18 cellular contexts compared by ENCODE assay signal in genomic region chr6:167668019-167668753, GRCh38.
DNase-seq lines count a peak whose midpoint lies in the region; ATAC-seq, FAIRE-seq and TF ChIP-seq lines count a peak whose summit lies in the region.
"Had no signal": no experiment of that assay in that cellular context is flagged by ENCODE, and none has a peak within 500 bp of the region (broad histone marks: within the 10 kb centered on the region; RNA-seq: fewer than 3 reads in every experiment).

No MANE protein-coding gene starts in this region.

- H3K9me3 ChIP-seq in parathyroid adenoma (ENCODE audit: control insufficient read depth, low read length) (no peaks in the 10 kb centered on the region), aorta (ENCODE audit: control insufficient read depth, low read length) (no peaks in the 10 kb centered on the region)
- H3K9me3 ChIP-seq: prostate gland had no signal

- H3K4me3 ChIP-seq in parathyroid adenoma (ENCODE audit: low read depth, low read length), result no peak overlapping the region
- H3K4me3 ChIP-seq in aorta (ENCODE audit: low read length in 2 of 2), result no peak overlapping the region
- H3K4me3 ChIP-seq: prostate gland had no signal

- H3K27ac ChIP-seq in cingulate gyrus (ENCODE audit: low read depth, low read length) (peak overlapping the region; percentile 77), parathyroid adenoma (no peak overlapping the region), aorta (ENCODE audit: low read depth in 1 of 2, low read length in 2 of 2) (no peak overlapping the region)

- H3K27me3 ChIP-seq in parathyroid adenoma (ENCODE audit: control insufficient read depth, insufficient read depth, low read length) (no peaks in the 10 kb centered on the region), aorta (ENCODE audit: control insufficient read depth in 1 of 2, insufficient read depth in 2 of 2, low read length in 1 of 2) (no peaks in the 10 kb centered on the region)

- no peaks in the 10 kb centered on the region for H3K36me3 ChIP-seq in parathyroid adenoma (ENCODE audit: control insufficient read depth, insufficient read depth, low read length)
- H3K36me3 ChIP-seq in aorta (ENCODE audit: control insufficient read depth in 1 of 2, insufficient read depth in 2 of 2, low read length in 1 of 2), result no peaks in the 10 kb centered on the region
- H3K36me3 ChIP-seq: prostate gland had no signal

- no peaks in the 10 kb centered on the region for H3K4me1 ChIP-seq in parathyroid adenoma
- no peaks in the 10 kb centered on the region for H3K4me1 ChIP-seq in aorta (ENCODE audit: control insufficient read depth in 1 of 2, insufficient read depth in 2 of 2, low read length in 2 of 2)

- ATAC-seq in aorta (ENCODE audit: low FRiP score) (peak; percentile 37), GM21526 (IDR thresholded peaks at IDR 0.05; ENCODE audit: low FRiP score, unreplicated experiment) (no peak), HG03457 (IDR thresholded peaks at IDR 0.05; ENCODE audit: unreplicated experiment) (no peak)
- ATAC-seq: activated naive CD4-positive, alpha-beta T cell treated with anti-CD3 and anti-CD28 coated beads, Interleukin-2, amount 50 U/mL, for 72 hours had no signal

- no peaks in the 10 kb centered on the region for H3K79me2 ChIP-seq in parathyroid adenoma

- no peak for TF ChIP-seq CTCF in parathyroid adenoma (IDR thresholded peaks at IDR 0.05)

- peak overlapping the region; percentile 24 for H2AFZ ChIP-seq in parathyroid adenoma

- FAIRE-seq in islet of Langerhans (lab: Jason Lieb, UNC), result peak; percentile 47
- FAIRE-seq: endothelial cell of umbilical vein had no signal

- 90 to 94% methylated on average over 26 of the region's 26 CpGs for WGBS in aorta, 2 donors

- DNase-seq in aorta (peak; percentile 25 to 52), NCI-H187 (lab: John Stamatoyannopoulos, UW) (no peak)
- DNase-seq: activated CD4-positive, alpha-beta T cell treated with anti-CD3 and anti-CD28 coated beads for 48 hours; activated T-cell treated with anti-CD3 and anti-CD28 coated beads for 4 hours; DMS53; foreskin melanocyte; Kasumi-1; NCI-H2227 treated with DMSO at 0.1 percent for 48 hours; SHP77 treated with DMSO at 0.1 percent for 48 hours; stimulated activated CD4-positive, alpha-beta T cell treated with anti-CD3 and anti-CD28 coated beads, Interleukin-1b, Interleukin-23, amount 100 ng/mL, for 48 hours had no signal

- no peak overlapping the region for H3K9ac ChIP-seq in parathyroid adenoma

- intact Hi-C loops in aorta (cut with DNase I), result no loop called here

- H3K4me2 ChIP-seq in parathyroid adenoma (ENCODE audit: low read length), result no peak overlapping the region

Comparison
In these comparisons a context has a peak if more than half of its experiments do, and no peak if none do; other contexts are left out.
1. DNase-seq: peak in aorta (2 of 2); none in NCI-H187 (0 of 2).